In genomic region chr18:73514449-73514848, GRCh38 we compare ENCODE assay signal across 18 cellular contexts.
DNase-seq lines count a peak whose midpoint lies in the region; ATAC-seq and TF ChIP-seq lines count a peak whose summit lies in the region.
"Had no signal": no experiment of that assay in that cellular context is flagged by ENCODE, and none has a peak within 500 bp of the region (broad histone marks: within the 10 kb centered on the region; RNA-seq: fewer than 3 reads in every experiment).

No MANE protein-coding gene starts in this region.

- peak; percentile 12 for ATAC-seq in stimulated activated naive CD8-positive, alpha-beta T cell treated with anti-CD3 and anti-CD28 coated beads, Interleukin-15, amount 100 ng/mL, for 72 hours
- ATAC-seq in stimulated activated naive CD8-positive, alpha-beta T cell treated with anti-CD3 and anti-CD28 coated beads, Interleukin-15, Interleukin-2, amounts not matched to agents 100 U/mL and 50 U/mL, for 24 hours = no peak
- peak; percentile 28 for ATAC-seq in upper lobe of right lung
- ATAC-seq in GM18498 (IDR thresholded peaks at IDR 0.05; ENCODE audit: unreplicated experiment) = no peak
- no peak for ATAC-seq in GM21381 (IDR thresholded peaks at IDR 0.05; ENCODE audit: unreplicated experiment)
- ATAC-seq: GM23338, HCT116, K562 had no signal

- H3K36me3 Mint-ChIP-seq in chondrocyte (ENCODE audit: low read depth) = no peaks in the 10 kb centered on the region
- H3K36me3 Mint-ChIP-seq: CD4-positive, CD25-positive, alpha-beta regulatory T cell; CD8-positive, alpha-beta memory T cell had no signal

- intact Hi-C loops in upper lobe of right lung (cut with DNase I) = no loop called here

- no peaks in the 10 kb centered on the region for H3K4me1 Mint-ChIP-seq in stimulated activated naive CD8-positive, alpha-beta T cell treated with anti-CD3 and anti-CD28 coated beads, Interleukin-15, amount 100 ng/mL, for 72 hours
- H3K4me1 Mint-ChIP-seq in chondrocyte (ENCODE audit: low read depth) = peaks cover 9% of the 10 kb centered on the region
- H3K4me1 Mint-ChIP-seq: B cell; CD4-positive, CD25-positive, alpha-beta regulatory T cell; CD8-positive, alpha-beta memory T cell; GM23338 had no signal

- no peak overlapping the region for H3K4me3 Mint-ChIP-seq in stimulated activated naive CD8-positive, alpha-beta T cell treated with anti-CD3 and anti-CD28 coated beads, Interleukin-15, amount 100 ng/mL, for 72 hours
- H3K4me3 Mint-ChIP-seq in chondrocyte (ENCODE audit: unreplicated experiment) = no peak overlapping the region
- H3K4me3 Mint-ChIP-seq: B cell; CD4-positive, CD25-positive, alpha-beta regulatory T cell; CD8-positive, alpha-beta memory T cell; GM23338; HFFc6 had no signal

- H3K4me1 ChIP-seq in upper lobe of right lung = no peaks in the 10 kb centered on the region

- no peaks in the 10 kb centered on the region for H3K27me3 ChIP-seq in upper lobe of right lung
- H3K27me3 ChIP-seq: BLaER1 treated with 17β-estradiol and CSF1 and Interleukin-3, amounts not matched to agents 10 nM and 100 nM had no signal

- H3K36me3 ChIP-seq in upper lobe of right lung = no peaks in the 10 kb centered on the region
- H3K36me3 ChIP-seq: BLaER1 treated with 17β-estradiol and CSF1 and Interleukin-3, amounts not matched to agents 10 nM and 100 nM had no signal

- H3K27ac ChIP-seq in upper lobe of right lung = no peak overlapping the region
- H3K27ac ChIP-seq: BLaER1 treated with 17β-estradiol and CSF1 and Interleukin-3, amounts not matched to agents 10 nM and 100 nM had no signal

- no peaks in the 10 kb centered on the region for H3K9me3 Mint-ChIP-seq in stimulated activated naive CD8-positive, alpha-beta T cell treated with anti-CD3 and anti-CD28 coated beads, Interleukin-15, amount 100 ng/mL, for 72 hours
- H3K9me3 Mint-ChIP-seq in chondrocyte (ENCODE audit: low read depth) = peaks cover 4% of the 10 kb centered on the region
- H3K9me3 Mint-ChIP-seq: HFFc6 had no signal

- TF ChIP-seq CTCF in chondrocyte (IDR thresholded peaks at IDR 0.05) = no peak
- TF ChIP-seq CTCF in upper lobe of right lung (IDR thresholded peaks at IDR 0.05) = no peak

- H3K4me3 ChIP-seq in upper lobe of right lung = no peak overlapping the region
- H3K4me3 ChIP-seq: BLaER1 treated with 17β-estradiol and CSF1 and Interleukin-3, amounts not matched to agents 10 nM and 100 nM; GM23338; K562 had no signal

- no peak for DNase-seq in stimulated activated naive CD8-positive, alpha-beta T cell treated with anti-CD3 and anti-CD28 coated beads, Interleukin-15, amount 100 ng/mL, for 72 hours
- no peak for DNase-seq in stimulated activated naive CD8-positive, alpha-beta T cell treated with anti-CD3 and anti-CD28 coated beads, Interleukin-15, Interleukin-2, amounts not matched to agents 100 U/mL and 50 U/mL, for 24 hours
- DNase-seq in NCI-H69 (lab: John Stamatoyannopoulos, UW) = peak; percentile 11
- DNase-seq in chondrocyte (ENCODE audit: low spot score) = peak; percentile 59
- no peak for DNase-seq in upper lobe of right lung
- no peak for DNase-seq in DMS 273 (lab: John Stamatoyannopoulos, UW; ENCODE audit: unreplicated experiment)
- DNase-seq: CD4-positive, CD25-positive, alpha-beta regulatory T cell; CD8-positive, alpha-beta memory T cell; H7; HFFc6; IMR-90 had no signal

- no peak overlapping the region for H3K27ac Mint-ChIP-seq in stimulated activated naive CD8-positive, alpha-beta T cell treated with anti-CD3 and anti-CD28 coated beads, Interleukin-15, amount 100 ng/mL, for 72 hours
- H3K27ac Mint-ChIP-seq in chondrocyte (ENCODE audit: unreplicated experiment) = no peak overlapping the region
- H3K27ac Mint-ChIP-seq: B cell; CD4-positive, CD25-positive, alpha-beta regulatory T cell; CD8-positive, alpha-beta memory T cell; GM23338; HFFc6 had no signal

- H3K9me3 ChIP-seq in upper lobe of right lung = no peaks in the 10 kb centered on the region

- H3K27me3 Mint-ChIP-seq in stimulated activated naive CD8-positive, alpha-beta T cell treated with anti-CD3 and anti-CD28 coated beads, Interleukin-15, amount 100 ng/mL, for 72 hours = no peaks in the 10 kb centered on the region
- no peaks in the 10 kb centered on the region for H3K27me3 Mint-ChIP-seq in chondrocyte (ENCODE audit: low read depth)
- H3K27me3 Mint-ChIP-seq: B cell; CD4-positive, CD25-positive, alpha-beta regulatory T cell; CD8-positive, alpha-beta memory T cell had no signal

Comparison
In these comparisons a context has a peak if more than half of its experiments do, and no peak if none do; other contexts are left out.
1. ATAC-seq: peak in stimulated activated naive CD8-positive, alpha-beta T cell treated with anti-CD3 and anti-CD28 coated beads, Interleukin-15, amount 100 ng/mL, for 72 hours (single experiment) and upper lobe of right lung (single experiment); none in stimulated activated naive CD8-positive, alpha-beta T cell treated with anti-CD3 and anti-CD28 coated beads, Interleukin-15, Interleukin-2, amounts not matched to agents 100 U/mL and 50 U/mL, for 24 hours (single experiment), GM18498 (single experiment) and GM21381 (single experiment).
2. DNase-seq: peak in NCI-H69 (single experiment) and chondrocyte (single experiment); none in stimulated activated naive CD8-positive, alpha-beta T cell treated with anti-CD3 and anti-CD28 coated beads, Interleukin-15, amount 100 ng/mL, for 72 hours (0 of 2), stimulated activated naive CD8-positive, alpha-beta T cell treated with anti-CD3 and anti-CD28 coated beads, Interleukin-15, Interleukin-2, amounts not matched to agents 100 U/mL and 50 U/mL, for 24 hours (single experiment), upper lobe of right lung (single experiment) and DMS 273 (single experiment).